12 cellular contexts compared by ENCODE assay signal in the genomic region with DNA sequence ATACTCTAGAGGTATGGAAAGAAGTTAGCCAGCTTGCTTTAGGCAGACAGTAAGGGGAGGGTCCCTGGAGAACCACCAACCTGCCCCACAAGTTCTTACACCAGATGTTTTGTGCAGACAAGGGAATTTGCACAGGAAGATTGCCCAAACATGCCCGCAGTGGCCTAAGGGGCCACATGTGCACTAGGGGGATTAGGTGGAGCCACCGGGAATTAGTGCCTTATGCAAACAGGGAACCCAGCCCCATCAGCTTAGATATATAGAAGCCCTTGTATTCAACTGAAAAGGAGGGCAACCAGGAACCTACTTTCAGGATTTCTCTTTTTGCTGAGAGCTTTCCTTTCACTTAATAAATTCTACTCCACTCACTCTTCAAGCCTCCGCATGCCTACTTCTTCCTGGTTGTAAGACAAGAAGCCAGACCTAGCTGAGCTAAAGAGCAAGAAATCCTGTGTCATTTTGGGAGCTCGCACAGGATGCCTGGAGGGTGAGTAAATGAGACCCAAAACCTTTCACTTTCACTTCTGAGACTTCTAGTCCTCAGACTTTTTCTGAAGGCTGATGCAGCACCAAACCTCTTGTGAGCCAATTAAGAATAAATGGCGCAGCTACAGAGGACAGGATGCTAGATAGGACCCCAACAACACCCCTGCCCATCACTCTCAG.
DNase-seq lines count a peak whose midpoint lies in the region; ATAC-seq, FAIRE-seq and TF ChIP-seq lines count a peak whose summit lies in the region.
"Had no signal": no experiment of that assay in that cellular context is flagged by ENCODE, and none has a peak within 500 bp of the region (broad histone marks: within the 10 kb centered on the region; RNA-seq: fewer than 3 reads in every experiment).

No MANE protein-coding gene starts in this region.

- no peak for FAIRE-seq in kidney (lab: Jason Lieb, UNC)
- FAIRE-seq: colon had no signal

- DNase-seq in DMS 273 (lab: John Stamatoyannopoulos, UW; ENCODE audit: unreplicated experiment) (peak; percentile 11), DMS 273 treated with DMSO at 0.1 percent for 48 hours (lab: John Stamatoyannopoulos, UW) (no peak), glomerular visceral epithelial cell (ENCODE audit: extremely low spot score) (peak; percentile 15), kidney (no peak), esophagus muscularis mucosa (ENCODE audit: extremely low spot score) (no peak), NCI-H526 treated with DMSO at 0.1 percent for 48 hours (lab: John Stamatoyannopoulos, UW) (no peak)
- DNase-seq: Kasumi-1; stimulated activated CD8-positive, alpha-beta memory T cell treated with anti-CD3 and anti-CD28 coated beads, Interleukin-4, amount 100 ng/mL, for 48 hours had no signal

- H3K4me1 ChIP-seq in kidney (ENCODE audit: control insufficient read depth in 1 of 2, insufficient read depth in 1 of 2, low read depth in 1 of 2, low read length in 2 of 2) (peaks cover 0 to 2% of the 10 kb centered on the region in 2 donors), esophagus muscularis mucosa (no peaks in the 10 kb centered on the region)

- H3K4me3 ChIP-seq in kidney (ENCODE audit: low read length in 2 of 2) (no peak overlapping the region), esophagus muscularis mucosa (no peak overlapping the region)

- no peak for TF ChIP-seq POLR2A in esophagus muscularis mucosa (IDR thresholded peaks at IDR 0.05; ENCODE audit: low read depth)

- 88% methylated on average over 5 of the region's 5 CpGs for WGBS in esophagus muscularis mucosa

- TF ChIP-seq EP300 in esophagus muscularis mucosa (IDR thresholded peaks at IDR 0.05): no peak

- TF ChIP-seq CTCF in kidney (IDR thresholded peaks at IDR 0.05; ENCODE audit: borderline replicate concordance, extremely low read depth, insufficient read depth) (no peak), esophagus muscularis mucosa (IDR thresholded peaks at IDR 0.05) (no peak)

- no peak overlapping the region for H3K27ac ChIP-seq in kidney (ENCODE audit: low read depth in 2 of 2, low read length in 2 of 2)
- no peak overlapping the region for H3K27ac ChIP-seq in esophagus muscularis mucosa (replicated peaks in 1 of 4)
- H3K27ac ChIP-seq: 22Rv1 had no signal

- ATAC-seq in GM21723 (IDR thresholded peaks at IDR 0.05; ENCODE audit: unreplicated experiment): peak; percentile 83
- ATAC-seq in HG03469 (IDR thresholded peaks at IDR 0.05; ENCODE audit: unreplicated experiment): peak; percentile 75

- H3K36me3 ChIP-seq in kidney (ENCODE audit: control insufficient read depth in 1 of 2, insufficient read depth in 2 of 2, low read length in 2 of 2): no peaks in the 10 kb centered on the region
- H3K36me3 ChIP-seq in esophagus muscularis mucosa: no peaks in the 10 kb centered on the region

- no peaks in the 10 kb centered on the region for H3K27me3 ChIP-seq in esophagus muscularis mucosa

- H3K9me3 ChIP-seq in kidney (ENCODE audit: control insufficient read depth in 1 of 2, low read length in 2 of 2) (peaks cover 0 to 9% of the 10 kb centered on the region in 2 donors), esophagus muscularis mucosa (peaks cover 0 to 10% (median 3%) of the 10 kb centered on the region in 4 donors)

- intact Hi-C loops in kidney (cut with DNase I) (no loop called here), esophagus muscularis mucosa (cut with DNase I) (no loop called here)

- no peak overlapping the region for H3K9ac ChIP-seq in kidney (ENCODE audit: low read length in 2 of 2)

Comparison
In these comparisons a context has a peak if more than half of its experiments do, and no peak if none do; other contexts are left out.
1. DNase-seq: peak in DMS 273 (single experiment) and glomerular visceral epithelial cell (single experiment); none in DMS 273 treated with DMSO at 0.1 percent for 48 hours (single experiment), kidney (single experiment), esophagus muscularis mucosa (single experiment) and NCI-H526 treated with DMSO at 0.1 percent for 48 hours (single experiment).